In genomic region chr3:69568926-69569325, GRCh38 we compare ENCODE assay signal across 26 cellular contexts.
"Had no signal": no experiment of that assay in that cellular context is flagged by ENCODE, and none has a peak within 500 bp of the region (broad histone marks: within the 10 kb centered on the region; RNA-seq: fewer than 3 reads in every experiment).

No MANE protein-coding gene starts in this region.

- H3K4me2 ChIP-seq: hepatocyte, smooth muscle cell had no signal

- H3K27me3 ChIP-seq: gastroesophageal sphincter, heart left ventricle, right atrium auricular region, thyroid gland, vagina had no signal

- ATAC-seq: gastroesophageal sphincter; heart left ventricle; left colon; mucosa of descending colon; natural killer cell treated with Interleukin-12 subunit alpha and Interleukin-12 subunit beta and Interleukin-15 and Interleukin-18, amount 100 ng/mL, for 72 hours; sciatic nerve; stimulated activated naive CD8-positive, alpha-beta T cell treated with anti-CD3 and anti-CD28 coated beads, Interleukin-15, amount 100 ng/mL, for 72 hours had no signal

- H3K27ac ChIP-seq: dorsolateral prefrontal cortex, gastroesophageal sphincter, heart left ventricle, hepatocyte, neutrophil, parathyroid adenoma, prostate gland, right atrium auricular region, thyroid gland, vagina had no signal

- H3K9ac ChIP-seq: parathyroid adenoma had no signal

- H3K79me2 ChIP-seq: hepatocyte, parathyroid adenoma had no signal

- H3K36me3 ChIP-seq: gastroesophageal sphincter, heart left ventricle, neutrophil, prostate gland, right atrium auricular region, thyroid gland, vagina had no signal

- H2AFZ ChIP-seq: hepatocyte, parathyroid adenoma had no signal

- DNase-seq: cerebellar nuclear complex; dorsolateral prefrontal cortex; effector CD4-positive, alpha-beta T cell; heart left ventricle; left colon; mesenchymal stem cell; mucosa of descending colon; naive B cell; stimulated activated CD4-positive, alpha-beta T cell treated with anti-CD3 and anti-CD28 coated beads, Interleukin-12 subunit alpha, Interleukin-12 subunit beta, amount 100 ng/mL, for 4 hours; stimulated activated CD4-positive, alpha-beta T cell treated with anti-CD3 and anti-CD28 coated beads, Interleukin-1b, Interleukin-23, amount 100 ng/mL, for 48 hours; stimulated activated CD4-positive, alpha-beta T cell treated with anti-CD3 and anti-CD28 coated beads, Interleukin-4, amount 100 ng/mL, for 1 hour; stimulated activated CD8-positive, alpha-beta memory T cell treated with anti-CD3 and anti-CD28 coated beads, Interleukin-4, amount 100 ng/mL, for 48 hours; stimulated activated naive CD4-positive, alpha-beta T cell; stimulated activated naive CD8-positive, alpha-beta T cell treated with anti-CD3 and anti-CD28 coated beads, Interleukin-15, amount 100 ng/mL, for 72 hours; thyroid gland; trophoblast cell had no signal

- H3K9me3 ChIP-seq: gastroesophageal sphincter, heart left ventricle, mucosa of descending colon, neutrophil, prostate gland, right atrium auricular region, thyroid gland, vagina had no signal

- H3K4me3 ChIP-seq: dorsolateral prefrontal cortex, gastroesophageal sphincter, heart left ventricle, hepatocyte, mucosa of descending colon, prostate gland, right atrium auricular region, smooth muscle cell, thyroid gland, vagina had no signal

- H3K4me1 ChIP-seq: gastroesophageal sphincter, parathyroid adenoma, prostate gland, vagina had no signal
